Comparison of ENCODE assay signal across 9 cellular contexts in the genomic region with DNA sequence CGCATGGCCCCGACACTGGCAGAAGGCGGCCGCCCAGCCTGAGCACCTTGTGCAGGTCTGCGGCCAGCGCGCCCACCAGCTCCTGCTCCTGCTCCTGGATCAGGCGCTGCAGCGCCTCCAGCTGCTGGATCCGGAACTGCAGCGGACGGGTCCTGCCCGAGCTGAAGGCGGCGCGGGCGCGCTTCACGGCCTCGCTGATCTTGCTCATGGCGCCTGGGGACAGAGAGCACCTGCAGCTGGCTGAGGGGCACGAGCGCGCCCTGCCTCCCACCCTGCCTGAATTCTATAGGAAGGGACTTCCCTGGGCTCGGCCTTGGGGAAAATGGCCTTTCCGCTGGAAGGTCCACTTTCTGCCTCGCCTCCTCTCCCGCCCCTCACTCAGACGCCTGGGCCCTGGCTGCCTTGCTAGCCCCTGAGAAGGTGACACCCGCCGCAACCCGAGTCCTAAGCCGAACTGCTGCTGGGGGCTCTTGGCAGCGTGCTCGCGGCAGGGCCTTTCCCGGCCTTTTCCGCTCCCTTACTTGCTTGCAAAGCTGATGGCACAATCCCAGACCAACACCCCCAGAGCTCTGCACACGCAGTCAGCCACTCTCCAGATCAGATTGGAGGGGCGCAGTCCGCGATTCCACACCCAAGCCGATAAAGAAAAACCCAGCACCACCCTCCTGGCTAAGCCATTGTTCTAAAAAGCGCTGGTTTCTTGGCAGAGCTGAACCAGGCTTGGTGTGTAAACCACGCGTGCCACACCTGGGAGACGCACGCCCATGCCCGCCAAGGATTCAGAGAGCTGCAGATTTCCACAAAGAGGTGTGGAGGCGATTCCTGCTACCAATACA. TPM values are rescaled to one million over a fixed set of nuclear protein-coding genes. Genes with fewer than 3 reads are reported as not detected.
DNase-seq lines count a peak whose midpoint lies in the region; ATAC-seq and TF ChIP-seq lines count a peak whose summit lies in the region.
"Had no signal": no experiment of that assay in that cellular context is flagged by ENCODE, and none has a peak within 500 bp of the region (broad histone marks: within the 10 kb centered on the region; RNA-seq: fewer than 3 reads in every experiment).

No MANE protein-coding gene starts in this region.

- ATAC-seq in HG03159 (IDR thresholded peaks at IDR 0.05; ENCODE audit: unreplicated experiment) = peak; percentile 79
- ATAC-seq in HG02571 (IDR thresholded peaks at IDR 0.05; ENCODE audit: unreplicated experiment) = no peak

- no peak overlapping the region for H3K4me3 ChIP-seq in neutrophil (ENCODE audit: low read depth in 1 of 2, low read length in 1 of 2)
- H3K4me3 ChIP-seq in stomach smooth muscle (ENCODE audit: low read length in 2 of 2) = peak overlapping the region; percentile 21 to 68

- H3K4me1 ChIP-seq in neutrophil (ENCODE audit: control insufficient read depth in 1 of 2, insufficient read depth in 1 of 2, low read depth in 1 of 2, low read length in 1 of 2) (peaks cover 5 to 8% of the 10 kb centered on the region in 2 experiments), stomach smooth muscle (ENCODE audit: control insufficient read depth, insufficient read depth, low read length) (peaks cover 19% of the 10 kb centered on the region)

- H3K27me3 ChIP-seq in neutrophil (peaks cover 15% of the 10 kb centered on the region), stomach smooth muscle (ENCODE audit: control insufficient read depth in 1 of 2, insufficient read depth in 2 of 2, low read length in 2 of 2) (no peaks in the 10 kb centered on the region)

- peak; percentile 83 for DNase-seq in COLO668 (lab: John Stamatoyannopoulos, UW; ENCODE audit: unreplicated experiment)
- peak; percentile 40 for DNase-seq in RPMI7951 (ENCODE audit: low read depth)
- peak; percentile 84 for DNase-seq in activated naive CD4-positive, alpha-beta T cell treated with Interleukin-2 at 50 U/mL for 16 hours
- DNase-seq in germinal center (ENCODE audit: low spot score) = peak; percentile 77

- TF ChIP-seq CTCF in neutrophil (IDR thresholded peaks at IDR 0.05) = peak; percentile 71

- H3K9me3 ChIP-seq in neutrophil (no peaks in the 10 kb centered on the region), stomach smooth muscle (ENCODE audit: control insufficient read depth in 2 of 2, low read length in 2 of 2) (no peaks in the 10 kb centered on the region)

- H3K27ac ChIP-seq in neutrophil (no peak overlapping the region), stomach smooth muscle (ENCODE audit: low read length) (no peak overlapping the region)

- peak overlapping the region in 1 of 2 donors; percentile 47 for H3K9ac ChIP-seq in stomach smooth muscle (ENCODE audit: low read length in 2 of 2)

- H3K36me3 ChIP-seq in neutrophil = no peaks in the 10 kb centered on the region
- no peaks in the 10 kb centered on the region for H3K36me3 ChIP-seq in stomach smooth muscle (ENCODE audit: control insufficient read depth in 2 of 2, insufficient read depth in 2 of 2, low read length in 2 of 2)

RNA-seq across cellular contexts. Expression of gene ALDH3A1, which starts 3.0 kb away (rescaled TPM):
- total RNA-seq in RPMI7951 (2014; rRNA removed; shearing (Covaris generic)) = not detected in 2 replicates
- total RNA-seq: T-helper 1 cell treated with Interleukin-12 subunit alpha and Interleukin-12 subunit beta and Interleukin-4 antibody, amounts not matched to agents 30 ng/mL and 1 ng/mL, for 36 hours had no signal

RNA-seq across cellular contexts. Expression of gene SLC47A2, which starts 28.8 kb away (rescaled TPM):
- not detected in 2 replicates for total RNA-seq in RPMI7951 (2014; rRNA removed; shearing (Covaris generic))
- total RNA-seq: T-helper 1 cell treated with Interleukin-12 subunit alpha and Interleukin-12 subunit beta and Interleukin-4 antibody, amounts not matched to agents 30 ng/mL and 1 ng/mL, for 36 hours had no signal

Comparison
In these comparisons a context has a peak if more than half of its experiments do, and no peak if none do; other contexts are left out.
1. H3K4me3 ChIP-seq: peak in stomach smooth muscle (2 of 2); none in neutrophil (0 of 2).
2. Peak in every context shown above with its lines, with median percentiles within 50 percentile points of each other: DNase-seq.